In genomic region chr5:96023518-96023917, GRCh38 we compare ENCODE assay signal across 15 cellular contexts.
DNase-seq lines count a peak whose midpoint lies in the region; ATAC-seq and TF ChIP-seq lines count a peak whose summit lies in the region.
"Had no signal": no experiment of that assay in that cellular context is flagged by ENCODE, and none has a peak within 500 bp of the region (broad histone marks: within the 10 kb centered on the region; RNA-seq: fewer than 3 reads in every experiment).

No MANE protein-coding gene starts in this region.

- no peaks in the 10 kb centered on the region for H3K9me3 Mint-ChIP-seq in activated naive CD4-positive, alpha-beta T cell treated with anti-CD3 and anti-CD28 coated beads, Interleukin-2, amount 10 ng/mL, durations not matched to agents 7 days and 5 days
- H3K9me3 Mint-ChIP-seq: activated CD4-positive, alpha-beta memory T cell treated with anti-CD3 and anti-CD28 coated beads, Interleukin-2, amount 10 ng/mL, durations not matched to agents 7 days and 5 days; CD14-positive monocyte; T-helper 2 cell treated with Interferon-gamma antibody and Interleukin-4, amounts not matched to agents 5 μg/mL and 100 μg/mL, for 36 hours had no signal

- no peak overlapping the region for H3K4me3 Mint-ChIP-seq in activated naive CD4-positive, alpha-beta T cell treated with anti-CD3 and anti-CD28 coated beads, Interleukin-2, amount 10 ng/mL, durations not matched to agents 7 days and 5 days
- H3K4me3 Mint-ChIP-seq: activated CD4-positive, alpha-beta memory T cell treated with anti-CD3 and anti-CD28 coated beads, Interleukin-2, amount 10 ng/mL, durations not matched to agents 7 days and 5 days; CD14-positive monocyte; T-helper 2 cell treated with Interferon-gamma antibody and Interleukin-4, amounts not matched to agents 5 μg/mL and 100 μg/mL, for 36 hours had no signal

- H3K36me3 ChIP-seq in mucosa of descending colon (ENCODE audit: low read depth): no peaks in the 10 kb centered on the region
- H3K36me3 ChIP-seq: heart left ventricle had no signal

- ATAC-seq in omental fat pad (ENCODE audit: low FRiP score): peak; percentile 74
- no peak for ATAC-seq in mucosa of descending colon
- ATAC-seq in GM18861 (IDR thresholded peaks at IDR 0.05; ENCODE audit: unreplicated experiment): no peak
- ATAC-seq: stimulated activated naive CD8-positive, alpha-beta T cell treated with anti-CD3 and anti-CD28 coated beads, Interleukin-15, Interleukin-2, amounts not matched to agents 100 U/mL and 50 U/mL, for 24 hours had no signal

- H3K27me3 Mint-ChIP-seq in activated naive CD4-positive, alpha-beta T cell treated with anti-CD3 and anti-CD28 coated beads, Interleukin-2, amount 10 ng/mL, durations not matched to agents 7 days and 5 days: no peaks in the 10 kb centered on the region
- H3K27me3 Mint-ChIP-seq: activated CD4-positive, alpha-beta memory T cell treated with anti-CD3 and anti-CD28 coated beads, Interleukin-2, amount 10 ng/mL, durations not matched to agents 7 days and 5 days had no signal

- H3K4me1 ChIP-seq in mucosa of descending colon (ENCODE audit: low read depth): no peaks in the 10 kb centered on the region

- TF ChIP-seq CTCF in omental fat pad (IDR thresholded peaks at IDR 0.05) (no peak), mucosa of descending colon (IDR thresholded peaks at IDR 0.05) (no peak)

- H3K9me3 ChIP-seq in mucosa of descending colon: no peaks in the 10 kb centered on the region
- H3K9me3 ChIP-seq: heart left ventricle had no signal

- H3K4me3 ChIP-seq in mucosa of descending colon: no peak overlapping the region
- H3K4me3 ChIP-seq: heart left ventricle had no signal

- DNase-seq in EH (ENCODE audit: low read depth) (peak; percentile 84), RPMI7951 (ENCODE audit: low read depth) (peak; percentile 61), fibroblast of gingiva (ENCODE audit: low read depth) (peak; percentile 82), omental fat pad (ENCODE audit: low spot score) (no peak), mucosa of descending colon (no peak)
- no peak for DNase-seq in activated naive CD4-positive, alpha-beta T cell treated with anti-CD3 and anti-CD28 coated beads, Interleukin-2, amount 10 ng/mL, durations not matched to agents 7 days and 5 days
- no peak for DNase-seq in stimulated activated CD4-positive, alpha-beta T cell treated with anti-CD3 and anti-CD28 coated beads, Interleukin-4, amount 100 ng/mL, for 4 hours
- DNase-seq: activated CD4-positive, alpha-beta memory T cell treated with anti-CD3 and anti-CD28 coated beads, Interleukin-2, amount 10 ng/mL, durations not matched to agents 7 days and 5 days; dermis blood vessel endothelial cell; heart left ventricle; stimulated activated CD4-positive, alpha-beta T cell treated with anti-CD3 and anti-CD28 coated beads, Interleukin-4, amount 100 ng/mL, for 1 hour; stimulated activated naive CD8-positive, alpha-beta T cell treated with anti-CD3 and anti-CD28 coated beads, Interleukin-15, Interleukin-2, amounts not matched to agents 100 U/mL and 50 U/mL, for 24 hours had no signal

- no peaks in the 10 kb centered on the region for H3K36me3 Mint-ChIP-seq in activated naive CD4-positive, alpha-beta T cell treated with anti-CD3 and anti-CD28 coated beads, Interleukin-2, amount 10 ng/mL, durations not matched to agents 7 days and 5 days
- H3K36me3 Mint-ChIP-seq: CD14-positive monocyte had no signal

- H3K4me1 Mint-ChIP-seq in activated naive CD4-positive, alpha-beta T cell treated with anti-CD3 and anti-CD28 coated beads, Interleukin-2, amount 10 ng/mL, durations not matched to agents 7 days and 5 days: no peaks in the 10 kb centered on the region
- H3K4me1 Mint-ChIP-seq: activated CD4-positive, alpha-beta memory T cell treated with anti-CD3 and anti-CD28 coated beads, Interleukin-2, amount 10 ng/mL, durations not matched to agents 7 days and 5 days had no signal

- no peak overlapping the region for H3K27ac Mint-ChIP-seq in activated naive CD4-positive, alpha-beta T cell treated with anti-CD3 and anti-CD28 coated beads, Interleukin-2, amount 10 ng/mL, durations not matched to agents 7 days and 5 days
- H3K27ac Mint-ChIP-seq: activated CD4-positive, alpha-beta memory T cell treated with anti-CD3 and anti-CD28 coated beads, Interleukin-2, amount 10 ng/mL, durations not matched to agents 7 days and 5 days; CD14-positive monocyte; T-helper 2 cell treated with Interferon-gamma antibody and Interleukin-4, amounts not matched to agents 5 μg/mL and 100 μg/mL, for 36 hours had no signal

- intact Hi-C loops in mucosa of descending colon (cut with DNase I, micrococcal nuclease): no loop called here

- CTCF ChIA-PET in activated naive CD4-positive, alpha-beta T cell treated with anti-CD3 and anti-CD28 coated beads, Interleukin-2, amount 10 ng/mL, durations not matched to agents 7 days and 5 days (lab: Charles Lee): no interaction called here

Comparison
In these comparisons a context has a peak if more than half of its experiments do, and no peak if none do; other contexts are left out.
1. DNase-seq: peak in EH (single experiment), RPMI7951 (single experiment) and fibroblast of gingiva (single experiment); none in omental fat pad (single experiment), mucosa of descending colon (0 of 3), activated naive CD4-positive, alpha-beta T cell treated with anti-CD3 and anti-CD28 coated beads, Interleukin-2, amount 10 ng/mL, durations not matched to agents 7 days and 5 days (single experiment) and stimulated activated CD4-positive, alpha-beta T cell treated with anti-CD3 and anti-CD28 coated beads, Interleukin-4, amount 100 ng/mL, for 4 hours (0 of 2).